Comparison of ENCODE assay signal across 8 cellular contexts in genomic region chr2:119431976-119432881, GRCh38. TPM values are rescaled to one million over a fixed set of nuclear protein-coding genes. Genes with fewer than 3 reads are reported as not detected.
DNase-seq lines count a peak whose midpoint lies in the region; ATAC-seq and TF ChIP-seq lines count a peak whose summit lies in the region.

No MANE protein-coding gene starts in this region.

- H3K36me3 ChIP-seq in HUES48 (ENCODE audit: control insufficient read depth, insufficient read depth, low read length) (peaks cover 3% of the 10 kb centered on the region; the same call in 1 of the 2 replicates), lung (ENCODE audit: control insufficient read depth in 2 of 2, insufficient read depth in 2 of 2, low read length in 2 of 2) (peaks cover 0 to 4% of the 10 kb centered on the region in 2 donors)

- H3K4me3 ChIP-seq in HUES48 (ENCODE audit: low read depth, low read length) (peak overlapping the region; percentile 79), cardiac fibroblast (replicated peaks in 1 of 2; ENCODE audit: low read depth in 2 of 2, low read length in 2 of 2) (peak overlapping the region; percentile 35 to 53), lung (peak overlapping the region; percentile 34)

- DNase-seq in cardiac fibroblast (ENCODE audit: low read depth in 2 of 2) (peak; percentile 63 to 66), lung (ENCODE audit: low spot score) (peak; percentile 48), type B pancreatic cell (ENCODE audit: extremely low spot score, unreplicated experiment) (no peak), HCEC 1CT (no peak), HUDEP-2 (lab: John Stamatoyannopoulos, UW; ENCODE audit: unreplicated experiment in 76 of 76) (no peak)
- DNase-seq in activated CD4-positive, alpha-beta T cell treated with anti-CD3 and anti-CD28 coated beads, Interleukin-2, amount 10 ng/mL, durations not matched to agents 7 days and 5 days: no peak

- peaks cover 60% of the 10 kb centered on the region for H3K4me1 Mint-ChIP-seq in type B pancreatic cell (ENCODE audit: unreplicated experiment)
- peaks cover 5% of the 10 kb centered on the region for H3K4me1 Mint-ChIP-seq in activated CD4-positive, alpha-beta T cell treated with anti-CD3 and anti-CD28 coated beads, Interleukin-2, amount 10 ng/mL, durations not matched to agents 7 days and 5 days

- ATAC-seq in GM18498 (IDR thresholded peaks at IDR 0.05; ENCODE audit: unreplicated experiment) (peak; percentile 24), lung (ENCODE audit: insufficient read depth, low FRiP score) (peak; percentile 28)

- peak overlapping the region; percentile 88 for H3K4me3 Mint-ChIP-seq in type B pancreatic cell
- H3K4me3 Mint-ChIP-seq in activated CD4-positive, alpha-beta T cell treated with anti-CD3 and anti-CD28 coated beads, Interleukin-2, amount 10 ng/mL, durations not matched to agents 7 days and 5 days: no peak overlapping the region

- H3K4me1 ChIP-seq in HUES48 (ENCODE audit: control insufficient read depth, insufficient read depth, low read length) (peaks cover 37% of the 10 kb centered on the region), lung (ENCODE audit: control insufficient read depth in 2 of 2, insufficient read depth in 2 of 2, low read length in 2 of 2) (peaks cover 0 to 38% of the 10 kb centered on the region in 2 donors)

- H3K36me3 Mint-ChIP-seq in type B pancreatic cell: peaks cover 8% of the 10 kb centered on the region
- H3K36me3 Mint-ChIP-seq in activated CD4-positive, alpha-beta T cell treated with anti-CD3 and anti-CD28 coated beads, Interleukin-2, amount 10 ng/mL, durations not matched to agents 7 days and 5 days (ENCODE audit: low read depth): no peaks in the 10 kb centered on the region

- H3K27ac Mint-ChIP-seq in type B pancreatic cell: peak overlapping the region; percentile 70
- H3K27ac Mint-ChIP-seq in activated CD4-positive, alpha-beta T cell treated with anti-CD3 and anti-CD28 coated beads, Interleukin-2, amount 10 ng/mL, durations not matched to agents 7 days and 5 days: no peak overlapping the region

- CTCF ChIA-PET in activated CD4-positive, alpha-beta T cell treated with anti-CD3 and anti-CD28 coated beads, Interleukin-2, amount 10 ng/mL, durations not matched to agents 7 days and 5 days (lab: Charles Lee): interaction anchor here (1.0 kb wide), 1 partner anchor 8 kb away, joined by 5 read pairs; no protein-coding TSS in a partner anchor

- H3K9me3 Mint-ChIP-seq in type B pancreatic cell: no peaks in the 10 kb centered on the region
- H3K9me3 Mint-ChIP-seq in activated CD4-positive, alpha-beta T cell treated with anti-CD3 and anti-CD28 coated beads, Interleukin-2, amount 10 ng/mL, durations not matched to agents 7 days and 5 days: no peaks in the 10 kb centered on the region

- H3K27ac ChIP-seq in HUES48 (ENCODE audit: low read depth, low read length) (peak overlapping the region; percentile 46), lung (ENCODE audit: low read depth in 1 of 2, low read length in 1 of 2) (peak overlapping the region in 1 of 2 donors; percentile 19)

- H3K27me3 Mint-ChIP-seq in type B pancreatic cell: peaks cover 5% of the 10 kb centered on the region
- peaks cover 60% of the 10 kb centered on the region for H3K27me3 Mint-ChIP-seq in activated CD4-positive, alpha-beta T cell treated with anti-CD3 and anti-CD28 coated beads, Interleukin-2, amount 10 ng/mL, durations not matched to agents 7 days and 5 days

- TF ChIP-seq CTCF in cardiac fibroblast (IDR thresholded peaks at IDR 0.05; ENCODE audit: low read depth, low read length): no peak
- TF ChIP-seq CTCF in lung (IDR thresholded peaks at IDR 0.05; ENCODE audit: control extremely low read depth, extremely low read depth): no peak
- no peak for TF ChIP-seq CTCF in type B pancreatic cell (conservative IDR thresholded peaks at IDR 0.05)

- 4% methylated on average over 52 to 53 of the region's 53 CpGs for WGBS in lung, 2 donors

- POLR2A ChIA-PET in activated CD4-positive, alpha-beta T cell treated with anti-CD3 and anti-CD28 coated beads, Interleukin-2, amount 10 ng/mL, durations not matched to agents 7 days and 5 days (lab: Charles Lee): no interaction called here

- H3K27me3 ChIP-seq in HUES48 (ENCODE audit: control insufficient read depth, insufficient read depth, low read length): peaks cover 16% of the 10 kb centered on the region
- H3K27me3 ChIP-seq in lung (ENCODE audit: control insufficient read depth, insufficient read depth): no peaks in the 10 kb centered on the region

- H3K9ac ChIP-seq in HUES48 (ENCODE audit: low read depth, low read length): peak overlapping the region; percentile 59; the same call in 1 of the 2 replicates

- H3K9me3 ChIP-seq in HUES48 (ENCODE audit: control insufficient read depth, insufficient read depth, low read length) (no peaks in the 10 kb centered on the region), lung (ENCODE audit: control insufficient read depth in 2 of 2, insufficient read depth in 1 of 2, low read length in 1 of 2) (no peaks in the 10 kb centered on the region)

RNA-seq across cellular contexts. Expression of gene TMEM37, which starts 0.6 kb away (rescaled TPM):
- total RNA-seq in lung (10 to 100 TPM; 11.5 to 14.3 TPM), type B pancreatic cell (ENCODE audit: low replicate concordance) (11.8 and 16.4 TPM in 2 replicates)
- 10 to 100 TPM in 1 of 2 donors, 1 to 10 TPM in 1; 9.9 to 12.7 TPM for polyA plus RNA-seq in lung
- not detected for total RNA-seq in activated CD4-positive, alpha-beta T cell treated with anti-CD3 and anti-CD28 coated beads, Interleukin-2, amount 10 ng/mL, durations not matched to agents 7 days and 5 days

Comparison
In these comparisons a context has a peak if more than half of its experiments do, and no peak if none do; other contexts are left out.
1. DNase-seq: peak in cardiac fibroblast (2 of 2) and lung (single experiment); none in type B pancreatic cell (single experiment), HCEC 1CT (single experiment), HUDEP-2 (0 of 76) and activated CD4-positive, alpha-beta T cell treated with anti-CD3 and anti-CD28 coated beads, Interleukin-2, amount 10 ng/mL, durations not matched to agents 7 days and 5 days (single experiment).
2. RNA of gene TMEM37, which starts 0.6 kb away (total RNA-seq): 11.5 to 14.3 TPM in lung and 11.8 to 16.4 TPM in type B pancreatic cell; not detected in activated CD4-positive, alpha-beta T cell treated with anti-CD3 and anti-CD28 coated beads, Interleukin-2, amount 10 ng/mL, durations not matched to agents 7 days and 5 days; every median in the first group is over 10 times any median in the second.
3. Peak in every context shown above with its lines, with median percentiles within 50 percentile points of each other: H3K4me3 ChIP-seq.